In genomic region chr14:69151458-69152180, GRCh38 we compare ENCODE assay signal across 8 cellular contexts.
DNase-seq lines count a peak whose midpoint lies in the region; ATAC-seq and TF ChIP-seq lines count a peak whose summit lies in the region.

No MANE protein-coding gene starts in this region.

- ATAC-seq in HG03135 (IDR thresholded peaks at IDR 0.05; ENCODE audit: unreplicated experiment), result peak; percentile 49

- peak; percentile 31 for TF ChIP-seq CTCF in choroid plexus epithelial cell (conservative IDR thresholded peaks at IDR 0.05; ENCODE audit: low read depth, low read length)

- peak overlapping the region; percentile 84 for H3K4me3 ChIP-seq in choroid plexus epithelial cell (ENCODE audit: low read depth, low read length)

- peak; percentile 4 for DNase-seq in NCI-H2029 (lab: John Stamatoyannopoulos, UW)
- DNase-seq in NCI-H2029 treated with DMSO at 0.1 percent for 48 hours (lab: John Stamatoyannopoulos, UW), result no peak
- DNase-seq in NCI-H510A (lab: John Stamatoyannopoulos, UW), result peak; percentile 70
- peak; percentile 72 to 78 for DNase-seq in activated CD4-positive, alpha-beta T cell treated with anti-CD3 and anti-CD28 coated beads for 4 hours
- DNase-seq in choroid plexus epithelial cell (ENCODE audit: low read depth), result peak; percentile 61
- peak; percentile 69 to 72 for DNase-seq in stimulated activated CD4-positive, alpha-beta T cell treated with anti-CD3 and anti-CD28 coated beads, Interleukin-1b, Interleukin-23, amount 100 ng/mL, for 4 hours (ENCODE audit: low read depth in 2 of 2)

- peak overlapping the region; percentile 79 for H3K27ac ChIP-seq in layer of hippocampus (ENCODE audit: low read depth, low read length)

- no peaks in the 10 kb centered on the region for H3K27me3 ChIP-seq in layer of hippocampus (ENCODE audit: control insufficient read depth, insufficient read depth, low read length)
